Comparison of ENCODE assay signal across 11 cellular contexts in genomic region chr3:115713247-115713646, GRCh38.
DNase-seq lines count a peak whose midpoint lies in the region; ATAC-seq and TF ChIP-seq lines count a peak whose summit lies in the region.
"Had no signal": no experiment of that assay in that cellular context is flagged by ENCODE, and none has a peak within 500 bp of the region (broad histone marks: within the 10 kb centered on the region; RNA-seq: fewer than 3 reads in every experiment).

No MANE protein-coding gene starts in this region.

- intact Hi-C loops in left ventricle myocardium superior (cut with micrococcal nuclease): no loop called here
- intact Hi-C loops in Right ventricle myocardium inferior (cut with DNase I): no loop called here

- no peaks in the 10 kb centered on the region for H3K4me1 ChIP-seq in upper lobe of left lung

- H3K9me3 ChIP-seq in upper lobe of left lung: no peaks in the 10 kb centered on the region

- no peak overlapping the region for H3K27ac ChIP-seq in upper lobe of left lung

- no peak for TF ChIP-seq EP300 in upper lobe of left lung (IDR thresholded peaks at IDR 0.05)

- ATAC-seq in left ventricle myocardium superior (no peak), Right ventricle myocardium inferior (no peak), upper lobe of left lung (ENCODE audit: low FRiP score in 2 of 2) (peak in 1 of 2 donors; percentile 35), HG03159 (IDR thresholded peaks at IDR 0.05; ENCODE audit: unreplicated experiment) (no peak), GM18505 (IDR thresholded peaks at IDR 0.05; ENCODE audit: unreplicated experiment) (no peak), GM19324 (IDR thresholded peaks at IDR 0.05; ENCODE audit: low FRiP score, unreplicated experiment) (no peak)
- ATAC-seq: activated CD8-positive, alpha-beta T cell treated with anti-CD3 and anti-CD28 coated beads, Interleukin-2, amount 10 ng/mL, durations not matched to agents 7 days and 5 days; T-cell had no signal

- TF ChIP-seq CTCF in fibroblast of pulmonary artery (IDR thresholded peaks at IDR 0.05; ENCODE audit: low read length, missing control alignments) (no peak), upper lobe of left lung (IDR thresholded peaks at IDR 0.05) (no peak)

- WGBS in upper lobe of left lung, 2 donors: 54 to 63% methylated on average over 5 of the region's 5 CpGs

- H3K4me3 ChIP-seq in fibroblast of pulmonary artery (replicated peaks; ENCODE audit: low read depth, low read length): no peak overlapping the region
- H3K4me3 ChIP-seq in upper lobe of left lung: no peak overlapping the region

- no peaks in the 10 kb centered on the region for H3K27me3 ChIP-seq in upper lobe of left lung

- TF ChIP-seq POLR2A in upper lobe of left lung (IDR thresholded peaks at IDR 0.05): no peak
- TF ChIP-seq POLR2A in GM18505 (IDR thresholded peaks at IDR 0.05; ENCODE audit: borderline replicate concordance, extremely low read depth, insufficient read depth, insufficient read length): no peak

- DNase-seq in left ventricle myocardium superior (peak; percentile 31), Right ventricle myocardium inferior (ENCODE audit: missing footprints) (no peak), NCI-H524 (lab: John Stamatoyannopoulos, UW) (peak; percentile 71 to 91), fibroblast of pulmonary artery (ENCODE audit: low read depth) (peak; percentile 13), upper lobe of left lung (peak; percentile 8 to 70)
- DNase-seq: activated CD8-positive, alpha-beta T cell treated with anti-CD3 and anti-CD28 coated beads, Interleukin-2, amount 10 ng/mL, durations not matched to agents 7 days and 5 days; activated naive CD8-positive, alpha-beta T cell treated with anti-CD3 and anti-CD28 coated beads, Interleukin-2, amount 10 ng/mL, durations not matched to agents 7 days and 5 days; T-cell had no signal

- no peaks in the 10 kb centered on the region for H3K36me3 ChIP-seq in upper lobe of left lung
